ENCODE assay signal across 15 cellular contexts in the genomic region with DNA sequence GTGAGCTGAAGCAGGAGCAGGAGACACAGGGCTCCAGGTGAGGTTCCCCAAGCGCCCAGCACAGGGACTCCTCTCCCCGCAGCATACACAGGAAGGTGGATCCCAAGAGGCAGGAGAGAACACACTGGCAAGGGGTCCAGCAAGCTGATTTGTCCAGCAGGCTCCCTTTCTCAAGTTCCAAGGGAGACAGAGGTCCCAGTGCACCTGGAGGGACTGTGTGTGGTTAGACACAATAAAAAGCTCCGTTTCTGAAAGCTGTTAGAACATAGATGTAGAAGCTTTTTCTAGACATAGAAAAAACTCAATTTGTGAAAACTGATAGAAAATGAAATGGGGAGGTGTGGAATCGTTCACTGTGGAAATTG. TPM values are rescaled to one million over a fixed set of nuclear protein-coding genes. Genes with fewer than 3 reads are reported as not detected.
DNase-seq lines count a peak whose midpoint lies in the region; ATAC-seq and TF ChIP-seq lines count a peak whose summit lies in the region.
"Had no signal": no experiment of that assay in that cellular context is flagged by ENCODE, and none has a peak within 500 bp of the region (broad histone marks: within the 10 kb centered on the region; RNA-seq: fewer than 3 reads in every experiment).

No MANE protein-coding gene starts in this region.

- H3K27me3 Mint-ChIP-seq in activated naive CD4-positive, alpha-beta T cell treated with anti-CD3 and anti-CD28 coated beads, Interleukin-2, amount 50 U/mL, for 24 hours, result peaks cover 11% of the 10 kb centered on the region

- no peaks in the 10 kb centered on the region for H3K79me2 ChIP-seq in HCT116 (ENCODE audit: insufficient read depth, low read length)
- no peaks in the 10 kb centered on the region for H3K79me2 ChIP-seq in osteoblast (ENCODE audit: insufficient read depth, low read length)

- no peak for TF ChIP-seq RAD21 in HCT116 (IDR thresholded peaks at IDR 0.05; ENCODE audit: low read depth)

- intact Hi-C loops in HCT116 (cut with micrococcal nuclease), result loop anchor here (1.0 kb wide), 5 partner anchors 36 to 285 kb away; no protein-coding TSS in a partner anchor

- H3K4me2 ChIP-seq in HCT116 (ENCODE audit: low read length) (peak overlapping the region; percentile 69), osteoblast (ENCODE audit: insufficient read depth, low read length) (peak overlapping the region; percentile 86)

- H3K27ac Mint-ChIP-seq in activated naive CD4-positive, alpha-beta T cell treated with anti-CD3 and anti-CD28 coated beads, Interleukin-2, amount 50 U/mL, for 24 hours, result no peak overlapping the region
- H3K27ac Mint-ChIP-seq: naive B cell had no signal

- TF ChIP-seq CTCF in HCT116 (IDR thresholded peaks at IDR 0.05 in 2 of 3, conservative IDR thresholded peaks at IDR 0.05 in 1 of 3; ENCODE audit: borderline replicate concordance in 1 of 3, insufficient read depth in 1 of 3, low read depth in 2 of 3, low read length in 2 of 3) (no peak), VCaP (conservative IDR thresholded peaks at IDR 0.05) (peak; percentile 62), osteoblast (IDR thresholded peaks at IDR 0.05; ENCODE audit: extremely low read depth, low read depth, low read length) (no peak)

- CTCF ChIA-PET in HCT116 (lab: Charles Lee), result interaction anchor here (0.6 to 6.1 kb wide), 20 partner anchors 9 to 285 kb away, joined by 3 to 122 read pairs (median 6); a partner anchor contains a TSS

- peak overlapping the region; percentile 56; the same call in 1 of the 2 replicates for H3K27ac ChIP-seq in HCT116 (ENCODE audit: low read depth, low read length)
- H3K27ac ChIP-seq in VCaP, result no peak overlapping the region
- H3K27ac ChIP-seq in osteoblast (ENCODE audit: low read depth, low read length), result no peak overlapping the region
- H3K27ac ChIP-seq: BLaER1 treated with 17β-estradiol and CSF1 and Interleukin-3, amounts not matched to agents 10 nM and 100 nM; SJSA1 had no signal

- RAD21 ChIA-PET in HCT116 (lab: Charles Lee; ENCODE audit: low non-redundant PET in 1 of 2, low total read pairs in 2 of 2, uncharacterized antibody in 2 of 2, unreplicated experiment in 2 of 2), result interaction anchor here (0.7 to 2.3 kb wide), 10 partner anchors 36 to 285 kb away, joined by 3 to 18 read pairs (median 6); no protein-coding TSS in a partner anchor

- TF ChIP-seq POLR2A in HCT116 (IDR thresholded peaks at IDR 0.05; ENCODE audit: borderline replicate concordance, extremely low read depth, insufficient read depth, insufficient read length), result no peak

- H3K4me3 ChIP-seq in HCT116 (replicated peaks in 1 of 2; ENCODE audit: low read depth in 1 of 2, low read length in 2 of 2), result no peak overlapping the region
- no peak overlapping the region for H3K4me3 ChIP-seq in osteoblast (ENCODE audit: insufficient read depth, low read length)
- H3K4me3 ChIP-seq: BLaER1 treated with 17β-estradiol and CSF1 and Interleukin-3, amounts not matched to agents 10 nM and 100 nM; SJSA1 had no signal

- DNase-seq in activated naive CD4-positive, alpha-beta T cell (lab: John Stamatoyannopoulos, UW), result no peak
- DNase-seq in HCT116 (ENCODE audit: low read depth, low spot score) (no peak), osteoblast (ENCODE audit: insufficient read length, low spot score, missing footprints) (no peak), COLO829 (ENCODE audit: low spot score) (no peak), COR-L47 (lab: John Stamatoyannopoulos, UW) (no peak)

- no peaks in the 10 kb centered on the region for H3K36me3 Mint-ChIP-seq in activated naive CD4-positive, alpha-beta T cell treated with anti-CD3 and anti-CD28 coated beads, Interleukin-2, amount 50 U/mL, for 24 hours
- H3K36me3 Mint-ChIP-seq: naive B cell had no signal

- H3K4me3 Mint-ChIP-seq in activated naive CD4-positive, alpha-beta T cell treated with anti-CD3 and anti-CD28 coated beads, Interleukin-2, amount 50 U/mL, for 24 hours, result peak overlapping the region; percentile 85

- H2AFZ ChIP-seq in HCT116 (ENCODE audit: low read depth, low read length, poor library complexity, severe bottlenecking) (no peak overlapping the region), osteoblast (ENCODE audit: low read length) (no peak overlapping the region)

- H3K4me1 ChIP-seq in HCT116 (ENCODE audit: control insufficient read depth in 1 of 2, insufficient read depth in 2 of 2, low read length in 2 of 2) (peaks cover 7 to 11% of the 10 kb centered on the region in 2 experiments; a peak in 2 of 4 replicates), osteoblast (ENCODE audit: insufficient read depth, low read length) (peaks cover 18% of the 10 kb centered on the region)

- BruUV-seq in HCT116 (replicated peaks; lab: Mats Ljungman, UMichigan), result no TSS peak

- POLR2A ChIA-PET in HCT116 (lab: Charles Lee), result interaction anchor here (1.3 kb wide), 1 partner anchor 184 kb away, joined by 3 read pairs; a partner anchor contains a TSS

- H3K9ac ChIP-seq in HCT116 (ENCODE audit: low read length), result no peak overlapping the region
- H3K9ac ChIP-seq: BLaER1 treated with 17β-estradiol and CSF1 and Interleukin-3, amounts not matched to agents 10 nM and 100 nM had no signal

- H3K27me3 ChIP-seq in HCT116 (ENCODE audit: insufficient read depth, low read length) (no peaks in the 10 kb centered on the region), osteoblast (ENCODE audit: insufficient read depth, low read length) (peaks cover 18% of the 10 kb centered on the region)
- H3K27me3 ChIP-seq: BLaER1 treated with 17β-estradiol and CSF1 and Interleukin-3, amounts not matched to agents 10 nM and 100 nM had no signal

- H4K20me1 ChIP-seq in HCT116 (ENCODE audit: insufficient read depth) (no peaks in the 10 kb centered on the region), osteoblast (ENCODE audit: insufficient read depth, low read length) (no peaks in the 10 kb centered on the region)
- H4K20me1 ChIP-seq: BLaER1 treated with 17β-estradiol and CSF1 and Interleukin-3, amounts not matched to agents 10 nM and 100 nM had no signal

- H3K9me3 ChIP-seq in HCT116 (ENCODE audit: control insufficient read depth in 1 of 2, insufficient read depth in 1 of 2, low read depth in 1 of 2, low read length in 2 of 2), result no peaks in the 10 kb centered on the region
- H3K9me3 ChIP-seq in osteoblast (ENCODE audit: low read depth, low read length), result no peaks in the 10 kb centered on the region

- no peaks in the 10 kb centered on the region for H3K9me2 ChIP-seq in HCT116 (ENCODE audit: insufficient read depth)

- H3K36me3 ChIP-seq in HCT116 (ENCODE audit: control insufficient read depth in 1 of 2, insufficient read depth in 2 of 2, low read length in 2 of 2) (no peaks in the 10 kb centered on the region), osteoblast (ENCODE audit: insufficient read depth, low read length) (no peaks in the 10 kb centered on the region)
- H3K36me3 ChIP-seq: BLaER1 treated with 17β-estradiol and CSF1 and Interleukin-3, amounts not matched to agents 10 nM and 100 nM; SJSA1 had no signal

- ATAC-seq in HCT116 (no peak), HG02852 (IDR thresholded peaks at IDR 0.05; ENCODE audit: unreplicated experiment) (no peak)

- peaks cover 17% of the 10 kb centered on the region for H3K4me1 Mint-ChIP-seq in activated naive CD4-positive, alpha-beta T cell treated with anti-CD3 and anti-CD28 coated beads, Interleukin-2, amount 50 U/mL, for 24 hours

- H3K9me3 Mint-ChIP-seq in activated naive CD4-positive, alpha-beta T cell treated with anti-CD3 and anti-CD28 coated beads, Interleukin-2, amount 50 U/mL, for 24 hours, result no peaks in the 10 kb centered on the region

TF ChIP-seq in HCT116, 20 proteins besides CTCF, POLR2A, EP300 and RAD21 (continues in another document):
- TF ChIP-seq, protein P1, sequence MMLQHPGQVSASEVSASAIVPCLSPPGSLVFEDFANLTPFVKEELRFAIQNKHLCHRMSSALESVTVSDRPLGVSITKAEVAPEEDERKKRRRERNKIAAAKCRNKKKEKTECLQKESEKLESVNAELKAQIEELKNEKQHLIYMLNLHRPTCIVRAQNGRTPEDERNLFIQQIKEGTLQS (IDR thresholded peaks at IDR 0.05), result no peak
- TF ChIP-seq EGR1 (IDR thresholded peaks at IDR 0.05; ENCODE audit: low read depth), result no peak
- TF ChIP-seq, protein P2, sequence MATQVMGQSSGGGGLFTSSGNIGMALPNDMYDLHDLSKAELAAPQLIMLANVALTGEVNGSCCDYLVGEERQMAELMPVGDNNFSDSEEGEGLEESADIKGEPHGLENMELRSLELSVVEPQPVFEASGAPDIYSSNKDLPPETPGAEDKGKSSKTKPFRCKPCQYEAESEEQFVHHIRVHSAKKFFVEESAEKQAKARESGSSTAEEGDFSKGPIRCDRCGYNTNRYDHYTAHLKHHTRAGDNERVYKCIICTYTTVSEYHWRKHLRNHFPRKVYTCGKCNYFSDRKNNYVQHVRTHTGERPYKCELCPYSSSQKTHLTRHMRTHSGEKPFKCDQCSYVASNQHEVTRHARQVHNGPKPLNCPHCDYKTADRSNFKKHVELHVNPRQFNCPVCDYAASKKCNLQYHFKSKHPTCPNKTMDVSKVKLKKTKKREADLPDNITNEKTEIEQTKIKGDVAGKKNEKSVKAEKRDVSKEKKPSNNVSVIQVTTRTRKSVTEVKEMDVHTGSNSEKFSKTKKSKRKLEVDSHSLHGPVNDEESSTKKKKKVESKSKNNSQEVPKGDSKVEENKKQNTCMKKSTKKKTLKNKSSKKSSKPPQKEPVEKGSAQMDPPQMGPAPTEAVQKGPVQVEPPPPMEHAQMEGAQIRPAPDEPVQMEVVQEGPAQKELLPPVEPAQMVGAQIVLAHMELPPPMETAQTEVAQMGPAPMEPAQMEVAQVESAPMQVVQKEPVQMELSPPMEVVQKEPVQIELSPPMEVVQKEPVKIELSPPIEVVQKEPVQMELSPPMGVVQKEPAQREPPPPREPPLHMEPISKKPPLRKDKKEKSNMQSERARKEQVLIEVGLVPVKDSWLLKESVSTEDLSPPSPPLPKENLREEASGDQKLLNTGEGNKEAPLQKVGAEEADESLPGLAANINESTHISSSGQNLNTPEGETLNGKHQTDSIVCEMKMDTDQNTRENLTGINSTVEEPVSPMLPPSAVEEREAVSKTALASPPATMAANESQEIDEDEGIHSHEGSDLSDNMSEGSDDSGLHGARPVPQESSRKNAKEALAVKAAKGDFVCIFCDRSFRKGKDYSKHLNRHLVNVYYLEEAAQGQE (IDR thresholded peaks at IDR 0.05; ENCODE audit: low read depth), result no peak
- TF ChIP-seq EZH2 (IDR thresholded peaks at IDR 0.05), result no peak
- TF ChIP-seq FOSL1 (IDR thresholded peaks at IDR 0.05; ENCODE audit: low read depth), result no peak
- TF ChIP-seq YY1 (IDR thresholded peaks at IDR 0.05; ENCODE audit: extremely low read depth, insufficient replicate concordance, low read depth, low read length), result no peak
- no peak for TF ChIP-seq TCF7L2 (IDR thresholded peaks at IDR 0.05; ENCODE audit: borderline replicate concordance, extremely low read depth, insufficient read depth, insufficient read length)

RNA-seq across cellular contexts. Expression of a gene that starts 1.8 kb away (rescaled TPM):
- total RNA-seq in HCT116 (2021; ENCODE audit: unreplicated experiment) (0.22 TPM), osteoblast (not detected in 2 replicates)
- 0.56 and 0.85 TPM in 2 replicates for polyA plus RNA-seq in HCT116 (2012)
- total RNA-seq: cardiac septum, dermis blood vessel endothelial cell, sciatic nerve, SJSA1 had no signal

RNA-seq across cellular contexts. Expression of a gene that starts 39.6 kb away (rescaled TPM):
- total RNA-seq in HCT116 (2021; ENCODE audit: unreplicated experiment), result 0.17 TPM
- 0.92 and 0.95 TPM in 2 replicates for polyA plus RNA-seq in HCT116 (2012)
- 0.72 and 1.8 TPM in 2 replicates for total RNA-seq in osteoblast
- total RNA-seq: dermis blood vessel endothelial cell, subcutaneous adipose tissue had no signal
